8 cellular contexts compared by ENCODE assay signal in the genomic region with DNA sequence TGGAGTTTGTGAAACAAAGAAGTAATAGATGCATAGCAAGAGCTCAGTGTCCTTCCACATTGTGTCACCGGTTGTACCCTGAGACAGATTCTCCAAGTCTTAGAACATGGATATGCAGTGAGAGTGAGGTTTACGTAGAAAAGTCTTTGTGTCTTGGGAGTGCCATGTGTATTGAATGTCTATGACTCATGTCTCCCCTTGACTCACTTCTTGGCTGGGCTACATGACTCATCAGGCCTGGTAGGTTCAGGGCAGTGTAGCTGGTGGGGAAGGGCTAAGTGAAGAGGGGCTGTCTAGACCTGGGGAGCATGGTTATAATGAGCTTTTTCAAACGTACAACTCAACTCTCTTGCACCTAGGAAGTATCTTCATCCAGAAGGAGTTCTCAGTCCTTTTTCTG.
DNase-seq lines count a peak whose midpoint lies in the region; TF ChIP-seq lines count a peak whose summit lies in the region.

No MANE protein-coding gene starts in this region.

- no peak for TF ChIP-seq CTCF in esophagus muscularis mucosa (IDR thresholded peaks at IDR 0.05)

- peaks cover 0 to 4% (median 0%) of the 10 kb centered on the region in 4 donors for H3K4me1 ChIP-seq in esophagus muscularis mucosa

- 73% methylated on average over 3 of the region's 3 CpGs for WGBS in esophagus muscularis mucosa

- intact Hi-C loops in esophagus muscularis mucosa (cut with DNase I) = no loop called here

- no peak for TF ChIP-seq EP300 in esophagus muscularis mucosa (IDR thresholded peaks at IDR 0.05)

- H3K4me3 ChIP-seq in esophagus muscularis mucosa = no peak overlapping the region

- peak; percentile 83 for DNase-seq in GM03348 (ENCODE audit: low spot score)
- DNase-seq in HuH-7 (ENCODE audit: low spot score) = peak; percentile 69
- DNase-seq in activated T-cell treated with anti-CD3 and anti-CD28 coated beads for 48 hours (ENCODE audit: low read depth) = peak; percentile 28
- DNase-seq in hepatic stellate cell (ENCODE audit: low spot score) = peak; percentile 85
- peak; percentile 59 for DNase-seq in stimulated activated CD8-positive, alpha-beta memory T cell treated with anti-CD3 and anti-CD28 coated beads, Interleukin-4, amount 100 ng/mL, for 48 hours
- no peak for DNase-seq in cerebellar cortex (ENCODE audit: low spot score)
- no peak for DNase-seq in midbrain (lab: John Stamatoyannopoulos, UW)
- no peak for DNase-seq in esophagus muscularis mucosa (ENCODE audit: extremely low spot score)

- H3K36me3 ChIP-seq in esophagus muscularis mucosa = no peaks in the 10 kb centered on the region

- no peaks in the 10 kb centered on the region for H3K27me3 ChIP-seq in esophagus muscularis mucosa

- no peaks in the 10 kb centered on the region for H3K9me3 ChIP-seq in esophagus muscularis mucosa

- H3K27ac ChIP-seq in esophagus muscularis mucosa (replicated peaks in 1 of 4) = no peak overlapping the region

- TF ChIP-seq POLR2A in esophagus muscularis mucosa (IDR thresholded peaks at IDR 0.05; ENCODE audit: low read depth) = no peak

Comparison
In these comparisons a context has a peak if more than half of its experiments do, and no peak if none do; other contexts are left out.
1. DNase-seq: peak in GM03348 (single experiment), HuH-7 (single experiment), activated T-cell treated with anti-CD3 and anti-CD28 coated beads for 48 hours (single experiment), hepatic stellate cell (single experiment) and stimulated activated CD8-positive, alpha-beta memory T cell treated with anti-CD3 and anti-CD28 coated beads, Interleukin-4, amount 100 ng/mL, for 48 hours (single experiment); none in cerebellar cortex (single experiment), midbrain (single experiment) and esophagus muscularis mucosa (single experiment).